ENCODE assay signal across 30 cellular contexts in the genomic region with DNA sequence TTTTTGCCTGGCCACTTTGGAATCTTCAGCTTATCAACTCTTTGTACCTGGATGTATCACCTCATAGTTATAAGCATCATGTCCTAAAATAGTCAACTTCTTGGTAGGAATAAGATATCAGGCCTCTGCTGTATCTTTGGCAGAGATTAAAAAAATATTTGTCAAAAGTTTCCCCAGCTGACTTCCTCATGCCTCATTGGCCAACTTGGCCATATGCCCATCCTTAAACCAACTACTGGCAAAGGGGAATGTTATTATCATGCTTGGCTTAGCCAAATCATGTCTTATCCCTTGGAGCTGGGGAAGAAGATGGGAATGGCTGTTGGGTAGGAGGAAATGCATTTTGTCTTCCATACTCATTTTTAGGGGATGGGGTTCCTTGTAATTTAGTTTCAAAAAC. TPM values are rescaled to one million over a fixed set of nuclear protein-coding genes. Genes with fewer than 3 reads are reported as not detected.
DNase-seq lines count a peak whose midpoint lies in the region; ATAC-seq and TF ChIP-seq lines count a peak whose summit lies in the region.
"Had no signal": no experiment of that assay in that cellular context is flagged by ENCODE, and none has a peak within 500 bp of the region (broad histone marks: within the 10 kb centered on the region; RNA-seq: fewer than 3 reads in every experiment).

No MANE protein-coding gene starts in this region.

- H3K27me3 ChIP-seq in aorta (ENCODE audit: control insufficient read depth in 1 of 2, insufficient read depth in 2 of 2, low read length in 1 of 2): no peaks in the 10 kb centered on the region
- H3K27me3 ChIP-seq: body of pancreas, right atrium auricular region had no signal

- no peaks in the 10 kb centered on the region for H3K36me3 ChIP-seq in aorta (ENCODE audit: control insufficient read depth in 1 of 2, insufficient read depth in 2 of 2, low read length in 1 of 2)
- H3K36me3 ChIP-seq: right atrium auricular region, upper lobe of right lung had no signal

- H3K4me1 ChIP-seq in aorta (ENCODE audit: control insufficient read depth in 1 of 2, insufficient read depth in 2 of 2, low read length in 2 of 2): no peaks in the 10 kb centered on the region
- H3K4me1 ChIP-seq: body of pancreas, Caco-2, foreskin keratinocyte, parathyroid adenoma, upper lobe of right lung had no signal

- H3K4me3 ChIP-seq in AG09309 (ENCODE audit: control insufficient read depth, low read depth, low read length): no peak overlapping the region
- no peak overlapping the region for H3K4me3 ChIP-seq in fibroblast of mammary gland (ENCODE audit: control insufficient read depth, low read depth, low read length)
- no peak overlapping the region for H3K4me3 ChIP-seq in aorta (ENCODE audit: low read length in 2 of 2)
- H3K4me3 ChIP-seq: body of pancreas, right atrium auricular region, upper lobe of right lung had no signal

- no peak for TF ChIP-seq CTCF in AG09309 (IDR thresholded peaks at IDR 0.05; ENCODE audit: control insufficient read depth, insufficient read depth, low read depth, low read length, missing control alignments)
- TF ChIP-seq CTCF in fibroblast of mammary gland (conservative IDR thresholded peaks at IDR 0.05; ENCODE audit: control insufficient read depth, insufficient read depth, low read depth, low read length): no peak
- no peak for TF ChIP-seq CTCF in RWPE1 (conservative IDR thresholded peaks at IDR 0.05; ENCODE audit: low read depth)

- intact Hi-C loops in aorta (cut with DNase I): loop anchor here in 1 of 2 donors (10.0 kb wide), 1 partner anchor 79 kb away; no protein-coding TSS in a partner anchor

- CTCF ChIA-PET in RWPE1 (lab: Yijun Ruan, JAX): interaction anchor here (1.2 to 1.4 kb wide), 3 partner anchors 16 to 87 kb away, joined by 3 to 6 read pairs (median 4); no protein-coding TSS in a partner anchor

- H3K9me3 ChIP-seq in aorta (ENCODE audit: control insufficient read depth, low read length): no peaks in the 10 kb centered on the region
- H3K9me3 ChIP-seq: body of pancreas, Caco-2, right atrium auricular region, upper lobe of right lung had no signal

- POLR2A ChIA-PET in RWPE1 (lab: Yijun Ruan, JAX; ENCODE audit: low non-redundant PET): no interaction called here

- ATAC-seq in SK-N-SH treated with all-trans-retinoic acid at 6 μM for 48 hours: no peak
- no peak for ATAC-seq in aorta (ENCODE audit: low FRiP score)
- ATAC-seq: activated naive CD8-positive, alpha-beta T cell treated with anti-CD3 and anti-CD28 coated beads, Interleukin-2, amount 50 U/mL, for 24 hours; body of pancreas; left colon; upper lobe of right lung; WTC11 had no signal

- H3K27ac ChIP-seq in aorta (ENCODE audit: low read depth in 1 of 2, low read length in 2 of 2) (no peak overlapping the region), RWPE1 (no peak overlapping the region)
- H3K27ac ChIP-seq: body of pancreas, epithelial cell of prostate, foreskin keratinocyte, parathyroid adenoma, upper lobe of right lung had no signal

- peak; percentile 8 for DNase-seq in AG09309 (ENCODE audit: low read depth)
- peak; percentile 48 for DNase-seq in Daoy (ENCODE audit: low read depth)
- DNase-seq in NCI-H446 treated with DMSO at 0.1 percent for 48 hours (lab: John Stamatoyannopoulos, UW): peak; percentile 76
- peak; percentile 22 for DNase-seq in fibroblast of mammary gland (ENCODE audit: low read depth)
- no peak for DNase-seq in NCI-H146 (lab: John Stamatoyannopoulos, UW)
- DNase-seq in aorta: no peak
- no peak for DNase-seq in RWPE1 (ENCODE audit: low spot score)
- DNase-seq: ACHN; activated CD4-positive, alpha-beta T cell treated with anti-CD3 and anti-CD28 coated beads, Interleukin-2, amount 10 ng/mL, durations not matched to agents 7 days and 5 days; activated gamma-delta T cell; activated naive CD8-positive, alpha-beta T cell treated with anti-CD3 and anti-CD28 coated beads, Interleukin-2, amount 50 U/mL, for 24 hours; activated T-cell treated with anti-CD3 and anti-CD28 coated beads, Interleukin-2, amount 50 U/mL, for 24 hours; body of pancreas; C1 segment of cervical spinal cord; Caco-2; GOT3; left colon; NCI-H1048; NCI-H1930; NCI-H510A; SIG-M5; SW 1271; T1000; upper lobe of right lung had no signal

TF ChIP-seq in SK-N-SH treated with all-trans-retinoic acid at 6 μM for 48 hours, 23 proteins besides CTCF, POLR2A, EP300 and RAD21:
- TF ChIP-seq TOX (CRISPR knock-in tag; IDR thresholded peaks at IDR 0.05; ENCODE audit: borderline replicate concordance) (no peak), PPARA (CRISPR knock-in tag; IDR thresholded peaks at IDR 0.05; ENCODE audit: borderline replicate concordance) (no peak), ISL1 (CRISPR knock-in tag; IDR thresholded peaks at IDR 0.05) (no peak), ZFP30 (CRISPR knock-in tag; IDR thresholded peaks at IDR 0.05) (no peak), BACH2 (CRISPR knock-in tag; IDR thresholded peaks at IDR 0.05; ENCODE audit: borderline replicate concordance) (no peak), ZNF70 (CRISPR knock-in tag; IDR thresholded peaks at IDR 0.05) (no peak), ESRRG (CRISPR knock-in tag; IDR thresholded peaks at IDR 0.05) (no peak)
- TF ChIP-seq, protein P1, sequence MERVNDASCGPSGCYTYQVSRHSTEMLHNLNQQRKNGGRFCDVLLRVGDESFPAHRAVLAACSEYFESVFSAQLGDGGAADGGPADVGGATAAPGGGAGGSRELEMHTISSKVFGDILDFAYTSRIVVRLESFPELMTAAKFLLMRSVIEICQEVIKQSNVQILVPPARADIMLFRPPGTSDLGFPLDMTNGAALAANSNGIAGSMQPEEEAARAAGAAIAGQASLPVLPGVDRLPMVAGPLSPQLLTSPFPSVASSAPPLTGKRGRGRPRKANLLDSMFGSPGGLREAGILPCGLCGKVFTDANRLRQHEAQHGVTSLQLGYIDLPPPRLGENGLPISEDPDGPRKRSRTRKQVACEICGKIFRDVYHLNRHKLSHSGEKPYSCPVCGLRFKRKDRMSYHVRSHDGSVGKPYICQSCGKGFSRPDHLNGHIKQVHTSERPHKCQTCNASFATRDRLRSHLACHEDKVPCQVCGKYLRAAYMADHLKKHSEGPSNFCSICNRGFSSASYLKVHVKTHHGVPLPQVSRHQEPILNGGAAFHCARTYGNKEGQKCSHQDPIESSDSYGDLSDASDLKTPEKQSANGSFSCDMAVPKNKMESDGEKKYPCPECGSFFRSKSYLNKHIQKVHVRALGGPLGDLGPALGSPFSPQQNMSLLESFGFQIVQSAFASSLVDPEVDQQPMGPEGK (CRISPR knock-in tag; IDR thresholded peaks at IDR 0.05; ENCODE audit: borderline replicate concordance): no peak
- TF ChIP-seq, protein P2, sequence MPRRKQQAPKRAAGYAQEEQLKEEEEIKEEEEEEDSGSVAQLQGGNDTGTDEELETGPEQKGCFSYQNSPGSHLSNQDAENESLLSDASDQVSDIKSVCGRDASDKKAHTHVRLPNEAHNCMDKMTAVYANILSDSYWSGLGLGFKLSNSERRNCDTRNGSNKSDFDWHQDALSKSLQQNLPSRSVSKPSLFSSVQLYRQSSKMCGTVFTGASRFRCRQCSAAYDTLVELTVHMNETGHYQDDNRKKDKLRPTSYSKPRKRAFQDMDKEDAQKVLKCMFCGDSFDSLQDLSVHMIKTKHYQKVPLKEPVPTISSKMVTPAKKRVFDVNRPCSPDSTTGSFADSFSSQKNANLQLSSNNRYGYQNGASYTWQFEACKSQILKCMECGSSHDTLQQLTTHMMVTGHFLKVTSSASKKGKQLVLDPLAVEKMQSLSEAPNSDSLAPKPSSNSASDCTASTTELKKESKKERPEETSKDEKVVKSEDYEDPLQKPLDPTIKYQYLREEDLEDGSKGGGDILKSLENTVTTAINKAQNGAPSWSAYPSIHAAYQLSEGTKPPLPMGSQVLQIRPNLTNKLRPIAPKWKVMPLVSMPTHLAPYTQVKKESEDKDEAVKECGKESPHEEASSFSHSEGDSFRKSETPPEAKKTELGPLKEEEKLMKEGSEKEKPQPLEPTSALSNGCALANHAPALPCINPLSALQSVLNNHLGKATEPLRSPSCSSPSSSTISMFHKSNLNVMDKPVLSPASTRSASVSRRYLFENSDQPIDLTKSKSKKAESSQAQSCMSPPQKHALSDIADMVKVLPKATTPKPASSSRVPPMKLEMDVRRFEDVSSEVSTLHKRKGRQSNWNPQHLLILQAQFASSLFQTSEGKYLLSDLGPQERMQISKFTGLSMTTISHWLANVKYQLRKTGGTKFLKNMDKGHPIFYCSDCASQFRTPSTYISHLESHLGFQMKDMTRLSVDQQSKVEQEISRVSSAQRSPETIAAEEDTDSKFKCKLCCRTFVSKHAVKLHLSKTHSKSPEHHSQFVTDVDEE (CRISPR knock-in tag; IDR thresholded peaks at IDR 0.05): no peak
- TF ChIP-seq, protein P3, sequence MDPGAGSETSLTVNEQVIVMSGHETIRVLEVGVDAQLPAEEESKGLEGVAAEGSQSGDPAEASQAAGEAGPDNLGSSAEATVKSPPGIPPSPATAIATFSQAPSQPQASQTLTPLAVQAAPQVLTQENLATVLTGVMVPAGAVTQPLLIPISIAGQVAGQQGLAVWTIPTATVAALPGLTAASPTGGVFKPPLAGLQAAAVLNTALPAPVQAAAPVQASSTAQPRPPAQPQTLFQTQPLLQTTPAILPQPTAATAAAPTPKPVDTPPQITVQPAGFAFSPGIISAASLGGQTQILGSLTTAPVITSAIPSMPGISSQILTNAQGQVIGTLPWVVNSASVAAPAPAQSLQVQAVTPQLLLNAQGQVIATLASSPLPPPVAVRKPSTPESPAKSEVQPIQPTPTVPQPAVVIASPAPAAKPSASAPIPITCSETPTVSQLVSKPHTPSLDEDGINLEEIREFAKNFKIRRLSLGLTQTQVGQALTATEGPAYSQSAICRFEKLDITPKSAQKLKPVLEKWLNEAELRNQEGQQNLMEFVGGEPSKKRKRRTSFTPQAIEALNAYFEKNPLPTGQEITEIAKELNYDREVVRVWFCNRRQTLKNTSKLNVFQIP (CRISPR knock-in tag; IDR thresholded peaks at IDR 0.05; ENCODE audit: borderline replicate concordance, low read depth): no peak
- TF ChIP-seq, protein P4, sequence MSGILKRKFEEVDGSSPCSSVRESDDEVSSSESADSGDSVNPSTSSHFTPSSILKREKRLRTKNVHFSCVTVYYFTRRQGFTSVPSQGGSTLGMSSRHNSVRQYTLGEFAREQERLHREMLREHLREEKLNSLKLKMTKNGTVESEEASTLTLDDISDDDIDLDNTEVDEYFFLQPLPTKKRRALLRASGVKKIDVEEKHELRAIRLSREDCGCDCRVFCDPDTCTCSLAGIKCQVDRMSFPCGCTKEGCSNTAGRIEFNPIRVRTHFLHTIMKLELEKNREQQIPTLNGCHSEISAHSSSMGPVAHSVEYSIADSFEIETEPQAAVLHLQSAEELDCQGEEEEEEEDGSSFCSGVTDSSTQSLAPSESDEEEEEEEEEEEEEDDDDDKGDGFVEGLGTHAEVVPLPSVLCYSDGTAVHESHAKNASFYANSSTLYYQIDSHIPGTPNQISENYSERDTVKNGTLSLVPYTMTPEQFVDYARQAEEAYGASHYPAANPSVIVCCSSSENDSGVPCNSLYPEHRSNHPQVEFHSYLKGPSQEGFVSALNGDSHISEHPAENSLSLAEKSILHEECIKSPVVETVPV (CRISPR knock-in tag; IDR thresholded peaks at IDR 0.05): no peak
TF ChIP-seq in SK-N-SH treated with all-trans-retinoic acid at 6 μM for 48 hours: peak in this region for 0.

RNA-seq across cellular contexts. Expression of a gene that starts 23.4 kb away (rescaled TPM):
- total RNA-seq in Daoy (2014; rRNA removed; shearing (Covaris generic)): 4.8 and 5.8 TPM in 2 replicates
- total RNA-seq in aorta: 10 to 100 TPM; 36.2 to 92.7 TPM
- polyA plus RNA-seq in aorta: 10 to 100 TPM in 1 of 2 donors, 1 to 10 TPM in 1; 4.3 to 29.3 TPM

Comparison
In these comparisons a context has a peak if more than half of its experiments do, and no peak if none do; other contexts are left out.
1. DNase-seq: peak in AG09309 (single experiment), Daoy (single experiment), NCI-H446 treated with DMSO at 0.1 percent for 48 hours (single experiment) and fibroblast of mammary gland (single experiment); none in NCI-H146 (single experiment), aorta (0 of 2) and RWPE1 (single experiment).